In the genomic region with DNA sequence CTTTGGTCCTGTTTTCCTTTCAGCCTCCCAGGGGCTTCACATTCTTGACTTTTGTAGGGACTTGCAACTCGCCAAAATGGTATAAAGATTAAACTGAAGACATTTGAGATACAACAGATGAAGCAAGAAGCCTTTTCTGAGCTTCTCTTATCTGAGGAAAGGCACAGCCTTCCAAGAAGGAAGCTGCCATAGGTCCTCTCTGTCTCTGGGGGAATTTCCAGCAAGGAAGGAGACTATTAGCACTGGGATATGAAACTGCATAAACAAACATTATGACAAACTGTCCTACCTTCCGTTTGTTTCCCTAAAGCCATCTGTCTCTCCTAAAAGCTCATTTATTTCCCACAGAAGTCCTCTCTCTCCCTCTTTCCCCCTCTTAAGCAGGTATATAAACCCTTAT, we compare ENCODE assay signal across 18 cellular contexts. TPM values are rescaled to one million over a fixed set of nuclear protein-coding genes. Genes with fewer than 3 reads are reported as not detected.
DNase-seq lines count a peak whose midpoint lies in the region; ATAC-seq, FAIRE-seq and TF ChIP-seq lines count a peak whose summit lies in the region.
"Had no signal": no experiment of that assay in that cellular context is flagged by ENCODE, and none has a peak within 500 bp of the region (broad histone marks: within the 10 kb centered on the region; RNA-seq: fewer than 3 reads in every experiment).

No MANE protein-coding gene starts in this region.

- TF ChIP-seq EP300 in HepG2 (IDR thresholded peaks at IDR 0.05; ENCODE audit: low read depth in 2 of 2, low read length in 2 of 2) (no peak), HepG2 (CRISPR knock-in tag; IDR thresholded peaks at IDR 0.05; ENCODE audit: borderline replicate concordance) (no peak)

- H3K4me3 ChIP-seq in HepG2 (replicated peaks in 1 of 3; ENCODE audit: insufficient read depth in 1 of 3, low read depth in 2 of 3, low read length in 3 of 3) = no peak overlapping the region
- no peak overlapping the region for H3K4me3 ChIP-seq in right lobe of liver
- H3K4me3 ChIP-seq in WERI-Rb-1 (ENCODE audit: low read depth, low read length) = no peak overlapping the region
- no peak overlapping the region for H3K4me3 ChIP-seq in mesenchymal stem cell (ENCODE audit: insufficient read depth in 1 of 2, low read depth in 1 of 2, low read length in 2 of 2)
- no peak overlapping the region for H3K4me3 ChIP-seq in tibial artery

- no peak for FAIRE-seq in HepG2 (lab: Jason Lieb, UNC)
- FAIRE-seq: D721Med, H1 had no signal

- H3K14ac ChIP-seq in mesenchymal stem cell (ENCODE audit: low read length in 2 of 2) = no peak overlapping the region

- peaks cover 11% of the 10 kb centered on the region for H3K4me1 ChIP-seq in HepG2 (ENCODE audit: insufficient read depth, low read length)
- no peaks in the 10 kb centered on the region for H3K4me1 ChIP-seq in right lobe of liver
- no peaks in the 10 kb centered on the region for H3K4me1 ChIP-seq in mesenchymal stem cell (ENCODE audit: control insufficient read depth, insufficient read depth, low read depth, low read length)
- no peaks in the 10 kb centered on the region for H3K4me1 ChIP-seq in tibial artery

- no peaks in the 10 kb centered on the region for H3K27me3 ChIP-seq in HepG2 (ENCODE audit: control insufficient read depth in 1 of 2, insufficient read depth in 2 of 2, low read length in 2 of 2)
- H3K27me3 ChIP-seq in right lobe of liver = no peaks in the 10 kb centered on the region
- H3K27me3 ChIP-seq in WERI-Rb-1 (ENCODE audit: insufficient read depth, low read depth, severe bottlenecking) = no peaks in the 10 kb centered on the region
- no peaks in the 10 kb centered on the region for H3K27me3 ChIP-seq in mesenchymal stem cell (ENCODE audit: control insufficient read depth in 1 of 2, insufficient read depth in 1 of 2, low read length in 2 of 2)
- H3K27me3 ChIP-seq in tibial artery = no peaks in the 10 kb centered on the region

- H3K4me2 ChIP-seq in HepG2 (ENCODE audit: low read depth, low read length) (peak overlapping the region; percentile 39), mesenchymal stem cell (ENCODE audit: low read length, poor library complexity, severe bottlenecking) (no peak overlapping the region)
- H3K4me2 ChIP-seq: SK-N-SH had no signal

- H2BK5ac ChIP-seq in mesenchymal stem cell (ENCODE audit: low read depth, low read length, poor library complexity, severe bottlenecking) = no peak overlapping the region

- no peaks in the 10 kb centered on the region for H3K79me2 ChIP-seq in HepG2 (ENCODE audit: insufficient read depth, low read length)

- H3K9me3 ChIP-seq in HepG2 (ENCODE audit: low read length) = no peaks in the 10 kb centered on the region
- no peaks in the 10 kb centered on the region for H3K9me3 ChIP-seq in right lobe of liver
- no peaks in the 10 kb centered on the region for H3K9me3 ChIP-seq in WERI-Rb-1 (ENCODE audit: severe bottlenecking)
- no peaks in the 10 kb centered on the region for H3K9me3 ChIP-seq in mesenchymal stem cell (ENCODE audit: control insufficient read depth, low read length)
- H3K9me3 ChIP-seq in tibial artery = no peaks in the 10 kb centered on the region
- H3K9me3 ChIP-seq: SK-N-SH had no signal

- CTCF ChIA-PET in HepG2 (lab: Yijun Ruan, JAX; ENCODE audit: low intra/inter-chr PET ratio, low total read pairs) = no interaction called here

- H3K9ac ChIP-seq in HepG2 (ENCODE audit: insufficient read depth, low read depth, low read length) = no peak overlapping the region
- H3K9ac ChIP-seq in mesenchymal stem cell (ENCODE audit: low read length) = no peak overlapping the region
- H3K9ac ChIP-seq: SK-N-SH had no signal

- intact Hi-C loops in HepG2 (cut with micrococcal nuclease; ENCODE audit: unreplicated experiment) (no loop called here), right lobe of liver (cut with DNase I) (no loop called here), tibial artery (cut with DNase I; ENCODE audit: low total_unique reads) (no loop called here)

- ATAC-seq in HepG2 (no peak; the same call in 2 of the 3 replicates), right lobe of liver (no peak)

- TF ChIP-seq POLR2A in HepG2 (IDR thresholded peaks at IDR 0.05; ENCODE audit: insufficient read depth in 1 of 2, low read depth in 2 of 2, low read length in 2 of 2) (no peak), right lobe of liver (IDR thresholded peaks at IDR 0.05) (no peak)

- H4K91ac ChIP-seq in mesenchymal stem cell (ENCODE audit: low read length) = no peak overlapping the region

- H2AK5ac ChIP-seq in mesenchymal stem cell (ENCODE audit: low read length, severe bottlenecking) = no peak overlapping the region

- no peak overlapping the region for H3K27ac ChIP-seq in HepG2 (ENCODE audit: extremely low read length, insufficient read depth, low read length)
- H3K27ac ChIP-seq in right lobe of liver = no peak overlapping the region
- H3K27ac ChIP-seq in WERI-Rb-1 = peak overlapping the region; percentile 79
- H3K27ac ChIP-seq in mesenchymal stem cell (ENCODE audit: low read length, poor library complexity, severe bottlenecking) = no peak overlapping the region
- no peak overlapping the region for H3K27ac ChIP-seq in tibial artery

- no peak overlapping the region for H2BK12ac ChIP-seq in mesenchymal stem cell (ENCODE audit: low read length in 2 of 2)

- no TSS peak for BruUV-seq in HepG2 (replicated peaks; lab: Mats Ljungman, UMichigan)

- H3K18ac ChIP-seq in mesenchymal stem cell (ENCODE audit: low read depth in 1 of 2, low read length in 2 of 2) = no peak overlapping the region

- DNase-seq in HepG2 (ENCODE audit: low spot score) = no peak
- no peak for DNase-seq in right lobe of liver
- no peak for DNase-seq in WERI-Rb-1
- DNase-seq in mesenchymal stem cell = peak; percentile 13
- no peak for DNase-seq in hippocampal formation (lab: John Stamatoyannopoulos, UW)
- no peak for DNase-seq in tibial artery
- no peak for DNase-seq in NCI-H2196 treated with DMSO at 0.1 percent for 48 hours (lab: John Stamatoyannopoulos, UW; ENCODE audit: unreplicated experiment)
- DNase-seq: C1 segment of cervical spinal cord; CD8-positive, alpha-beta memory T cell; DMS79 treated with DMSO at 0.1 percent for 48 hours; KBM-7; NCI-H1105; NCI-H2107; NCI-H526; SHP77 treated with DMSO at 0.1 percent for 48 hours; SK-N-SH had no signal

- H3K23ac ChIP-seq in mesenchymal stem cell (ENCODE audit: low read length in 2 of 2) = no peak overlapping the region

- TF ChIP-seq CTCF in HepG2 (CRISPR knock-in tag; IDR thresholded peaks at IDR 0.05) = no peak
- TF ChIP-seq CTCF in right lobe of liver (IDR thresholded peaks at IDR 0.05) = no peak
- no peak for TF ChIP-seq CTCF in WERI-Rb-1 (IDR thresholded peaks at IDR 0.05; ENCODE audit: low read depth, low read length)
- no peak for TF ChIP-seq CTCF in tibial artery (IDR thresholded peaks at IDR 0.05)

- H3K4ac ChIP-seq in mesenchymal stem cell (ENCODE audit: low read depth in 1 of 2, low read length in 2 of 2) = no peak overlapping the region

- in situ Hi-C loops in HepG2 (cut with HindIII; ENCODE audit: extremely low pct_ligation_motif_present, low pct_unique_long_range_greater_than_20kb) = no loop called here

- WGBS in HepG2 (ENCODE audit: low lambda C conversion rate) = 3% methylated on average over 2 of the region's 2 CpGs
- WGBS in right lobe of liver (ENCODE audit: insufficient coverage, low coverage, low lambda C conversion rate, missing lambda C conversion rate) = 47% methylated on average over 2 of the region's 2 CpGs
- 28% methylated on average over 2 of the region's 2 CpGs for WGBS in mesenchymal stem cell

- POLR2A ChIA-PET in HepG2 (lab: Yijun Ruan, JAX) = interaction anchor here (0.6 kb wide), 1 partner anchor 1089 kb away, joined by 3 read pairs; no protein-coding TSS in a partner anchor

- H4K8ac ChIP-seq in mesenchymal stem cell (ENCODE audit: low read length) = no peak overlapping the region

- H3K79me1 ChIP-seq in mesenchymal stem cell (replicated peaks; ENCODE audit: low read length, poor library complexity, severe bottlenecking) = no peaks in the 10 kb centered on the region

- H2AFZ ChIP-seq in HepG2 (ENCODE audit: low read length) = no peak overlapping the region
- H2AFZ ChIP-seq in mesenchymal stem cell (ENCODE audit: low read depth, low read length) = no peak overlapping the region

- H3K36me3 ChIP-seq in HepG2 (replicated peaks in 1 of 2; ENCODE audit: control insufficient read depth in 1 of 2, insufficient read depth in 2 of 2, low read length in 2 of 2) = no peaks in the 10 kb centered on the region
- H3K36me3 ChIP-seq in right lobe of liver = no peaks in the 10 kb centered on the region
- H3K36me3 ChIP-seq in WERI-Rb-1 = no peaks in the 10 kb centered on the region
- no peaks in the 10 kb centered on the region for H3K36me3 ChIP-seq in mesenchymal stem cell (ENCODE audit: control insufficient read depth in 1 of 2, insufficient read depth in 2 of 2, low read depth in 1 of 2, low read length in 2 of 2)
- H3K36me3 ChIP-seq in tibial artery = no peaks in the 10 kb centered on the region

- TF ChIP-seq RAD21 in HepG2 (CRISPR knock-in tag; IDR thresholded peaks at IDR 0.05) = no peak

- H4K20me1 ChIP-seq in HepG2 (ENCODE audit: insufficient read depth, low read length) = no peaks in the 10 kb centered on the region

- H2BK120ac ChIP-seq in mesenchymal stem cell (ENCODE audit: low read depth, low read length) = no peak overlapping the region

- no peak overlapping the region for H2BK15ac ChIP-seq in mesenchymal stem cell (ENCODE audit: low read depth, poor library complexity, severe bottlenecking)

RNA-seq across cellular contexts. Expression of a gene that starts 39.3 kb away (rescaled TPM):
- 17.9 and 25.0 TPM in 2 replicates for total RNA-seq in HepG2 (2016; rRNA removed; fragmentation: Illumina TruSeq; extraction: Trizol)
- total RNA-seq in HepG2 (2016; cell fraction: cytosol; rRNA removed; fragmentation: Illumina TruSeq; extraction: Trizol; ENCODE audit: low read depth) = 3.1 and 3.5 TPM in 2 replicates
- 18.9 and 24.5 TPM in 2 replicates for total RNA-seq in HepG2 (2016; cell fraction: insoluble cytoplasmic fraction; rRNA removed; fragmentation: Illumina TruSeq; extraction: Trizol)
- total RNA-seq in HepG2 (2016; cell fraction: membrane; rRNA removed; fragmentation: Illumina TruSeq; extraction: Trizol) = 9.0 and 9.3 TPM in 2 replicates
- 15.1 and 17.3 TPM in 2 replicates for total RNA-seq in HepG2 (2016; cell fraction: nucleus; rRNA removed; fragmentation: Illumina TruSeq; extraction: Trizol)
- polyA plus RNA-seq in HepG2 (2011; rRNA removed) = 11.8 and 15.5 TPM in 2 replicates
- polyA plus RNA-seq in HepG2 (2011; cell fraction: cytosol; rRNA removed) = 6.1 and 9.6 TPM in 2 replicates
- polyA plus RNA-seq in HepG2 (2011; cell fraction: nucleus; rRNA removed) = 5.9 and 6.6 TPM in 2 replicates
- polyA plus RNA-seq in HepG2 (2012) = 8.9 and 12.5 TPM in 2 replicates
- 1.9 and 2.0 TPM in 2 replicates for polyA plus RNA-seq in HepG2 (2016; cell fraction: cytosol; fragmentation: Illumina TruSeq; extraction: Trizol; ENCODE audit: low read depth)
- polyA plus RNA-seq in HepG2 (2016; cell fraction: insoluble cytoplasmic fraction; fragmentation: Illumina TruSeq; extraction: Trizol; ENCODE audit: low read depth) = 21.1 and 21.3 TPM in 2 replicates
- 5.1 and 5.5 TPM in 2 replicates for polyA plus RNA-seq in HepG2 (2016; cell fraction: membrane; fragmentation: Illumina TruSeq; extraction: Trizol; ENCODE audit: low read depth)
- 20.2 and 23.5 TPM in 2 replicates for polyA plus RNA-seq in HepG2 (2016; cell fraction: nucleus; fragmentation: Illumina TruSeq; extraction: Trizol; ENCODE audit: insufficient read depth, low read depth)
- 4.5 and 4.8 TPM in 2 replicates for polyA minus RNA-seq in HepG2 (2011; rRNA and poly(A)+ RNA removed; ENCODE audit: low replicate concordance)
- polyA minus RNA-seq in HepG2 (2011; cell fraction: cytosol; rRNA and poly(A)+ RNA removed) = 7.3 and 8.0 TPM in 2 replicates
- polyA minus RNA-seq in HepG2 (2011; cell fraction: nucleus; rRNA and poly(A)+ RNA removed) = 19.0 and 21.1 TPM in 2 replicates
- 10 to 100 TPM in 2 of 6 experiments, 1 to 10 TPM in 4; 8.6 to 11.9 (median 9.6) TPM for total RNA-seq in right lobe of liver
- 8.7 TPM for polyA plus RNA-seq in mesenchymal stem cell (2013, experiment 1 of 2)
- 9.3 TPM for polyA plus RNA-seq in mesenchymal stem cell (2013, experiment 2 of 2)

RNA-seq across cellular contexts. Expression of a gene that starts 45.0 kb away (rescaled TPM):
- total RNA-seq in HepG2 (2016; rRNA removed; fragmentation: Illumina TruSeq; extraction: Trizol) (not detected in 2 replicates), right lobe of liver (1 to 10 TPM; 4.1 to 7.9 (median 5.0) TPM)
- not detected in 2 replicates for total RNA-seq in HepG2 (2016; cell fraction: cytosol; rRNA removed; fragmentation: Illumina TruSeq; extraction: Trizol; ENCODE audit: low read depth)
- under 0.01 TPM in 1 of 2 replicates, not detected in the other for total RNA-seq in HepG2 (2016; cell fraction: insoluble cytoplasmic fraction; rRNA removed; fragmentation: Illumina TruSeq; extraction: Trizol)
- 0.03 TPM in 2 replicates for total RNA-seq in HepG2 (2016; cell fraction: membrane; rRNA removed; fragmentation: Illumina TruSeq; extraction: Trizol)
- total RNA-seq in HepG2 (2016; cell fraction: nucleus; rRNA removed; fragmentation: Illumina TruSeq; extraction: Trizol) = not detected in 2 replicates
- polyA plus RNA-seq in HepG2 (2011; rRNA removed) = not detected in 2 replicates
- polyA plus RNA-seq in HepG2 (2011; cell fraction: cytosol; rRNA removed) = not detected in 2 replicates
- polyA plus RNA-seq in HepG2 (2011; cell fraction: nucleus; rRNA removed) = not detected in 2 replicates
- 0.01 TPM in 2 replicates for polyA plus RNA-seq in HepG2 (2012)
- not detected in 2 replicates for polyA plus RNA-seq in HepG2 (2016; cell fraction: cytosol; fragmentation: Illumina TruSeq; extraction: Trizol; ENCODE audit: low read depth)
- polyA plus RNA-seq in HepG2 (2016; cell fraction: insoluble cytoplasmic fraction; fragmentation: Illumina TruSeq; extraction: Trizol; ENCODE audit: low read depth) = not detected in 2 replicates
- not detected in 2 replicates for polyA plus RNA-seq in HepG2 (2016; cell fraction: membrane; fragmentation: Illumina TruSeq; extraction: Trizol; ENCODE audit: low read depth)
- polyA plus RNA-seq in HepG2 (2016; cell fraction: nucleus; fragmentation: Illumina TruSeq; extraction: Trizol; ENCODE audit: insufficient read depth, low read depth) = not detected in 2 replicates
- polyA minus RNA-seq in HepG2 (2011; rRNA and poly(A)+ RNA removed; ENCODE audit: low replicate concordance) = 4.1 TPM in 1 of 2 replicates, not detected in the other
- not detected in 2 replicates for polyA minus RNA-seq in HepG2 (2011; cell fraction: cytosol; rRNA and poly(A)+ RNA removed)
- polyA minus RNA-seq in HepG2 (2011; cell fraction: nucleus; rRNA and poly(A)+ RNA removed) = under 0.01 TPM in 1 of 2 replicates, not detected in the other
- 9.6 TPM for polyA plus RNA-seq in mesenchymal stem cell (2013, experiment 1 of 2)
- 10.2 TPM for polyA plus RNA-seq in mesenchymal stem cell (2013, experiment 2 of 2)
